In genomic region chr16:52976539-52977167, GRCh38 we compare ENCODE assay signal across 9 cellular contexts.
A peak's percentile ranks its signal among the peaks of the same experiment; 100 is the strongest.
DNase-seq lines count a peak whose midpoint lies in the region; ATAC-seq and TF ChIP-seq lines count a peak whose summit lies in the region.
"Had no signal": no experiment of that assay in that cellular context is flagged by ENCODE, and none has a peak within 500 bp of the region (broad histone marks: within the 10 kb centered on the region; RNA-seq: fewer than 3 reads in every experiment).

No MANE protein-coding gene starts in this region.

- no peaks in the 10 kb centered on the region for H3K36me3 ChIP-seq in OCI-LY1 (ENCODE audit: insufficient read depth, low read length)

- H4K20me1 ChIP-seq in OCI-LY1 (ENCODE audit: insufficient read depth, low read length): no peaks in the 10 kb centered on the region

- DNase-seq in EL (peak; percentile 14), foreskin melanocyte (peak; percentile 13), NCI-H2029 (lab: John Stamatoyannopoulos, UW) (no peak), hypothalamus (lab: John Stamatoyannopoulos, UW) (no peak)
- no peak for DNase-seq in stimulated activated naive CD8-positive, alpha-beta T cell treated with anti-CD3 and anti-CD28 coated beads, Interleukin-15, Interleukin-2, amounts not matched to agents 100 U/mL and 50 U/mL, for 24 hours
- no peak for DNase-seq in stimulated activated CD4-positive, alpha-beta T cell treated with anti-CD3 and anti-CD28 coated beads, Interleukin-15, amount 100 ng/mL, for 24 hours

- no peaks in the 10 kb centered on the region for H3K79me2 ChIP-seq in OCI-LY1 (ENCODE audit: insufficient read depth, low read length)

- H3K4me1 ChIP-seq in OCI-LY1 (ENCODE audit: insufficient read depth, low read length, severe bottlenecking): no peaks in the 10 kb centered on the region

- peak; percentile 50; the same call in 1 of the 2 replicates for TF ChIP-seq CTCF in OCI-LY1 (IDR thresholded peaks at IDR 0.05; ENCODE audit: low read length)

- ATAC-seq in GM21526 (IDR thresholded peaks at IDR 0.05; ENCODE audit: low FRiP score, unreplicated experiment): peak; percentile 72
- ATAC-seq in stimulated activated naive CD8-positive, alpha-beta T cell treated with anti-CD3 and anti-CD28 coated beads, Interleukin-15, Interleukin-2, amounts not matched to agents 100 U/mL and 50 U/mL, for 24 hours: no peak

- no peaks in the 10 kb centered on the region for H3K27me3 ChIP-seq in OCI-LY1 (ENCODE audit: insufficient read depth, low read length)

- H3K27ac ChIP-seq in OCI-LY1 (ENCODE audit: low read depth, low read length, poor library complexity, severe bottlenecking): no peak overlapping the region

- no peaks in the 10 kb centered on the region for H3K9me2 ChIP-seq in OCI-LY1 (ENCODE audit: low read depth, low read length)

- H3F3A ChIP-seq in OCI-LY1 (ENCODE audit: insufficient read depth, low read length): no peaks in the 10 kb centered on the region

- H3K9ac ChIP-seq in OCI-LY1 (ENCODE audit: low read length): no peak overlapping the region

- H3K9me3 ChIP-seq in OCI-LY1 (ENCODE audit: low read length): no peaks in the 10 kb centered on the region

- no peak overlapping the region for H3K4me3 ChIP-seq in OCI-LY1 (ENCODE audit: low read depth, low read length, poor library complexity, severe bottlenecking)
- H3K4me3 ChIP-seq: lung had no signal

- no peak overlapping the region for H2AFZ ChIP-seq in OCI-LY1 (ENCODE audit: low read length)

- no peak overlapping the region for H3K4me2 ChIP-seq in OCI-LY1 (ENCODE audit: low read length)

Comparison
In these comparisons a context has a peak if more than half of its experiments do, and no peak if none do; other contexts are left out.
1. DNase-seq: peak in EL (single experiment) and foreskin melanocyte (single experiment); none in stimulated activated naive CD8-positive, alpha-beta T cell treated with anti-CD3 and anti-CD28 coated beads, Interleukin-15, Interleukin-2, amounts not matched to agents 100 U/mL and 50 U/mL, for 24 hours (single experiment), NCI-H2029 (single experiment), hypothalamus (0 of 51) and stimulated activated CD4-positive, alpha-beta T cell treated with anti-CD3 and anti-CD28 coated beads, Interleukin-15, amount 100 ng/mL, for 24 hours (single experiment).